Comparison of ENCODE assay signal across 17 cellular contexts in genomic region chr3:113143353-113143752, GRCh38.
DNase-seq lines count a peak whose midpoint lies in the region; ATAC-seq, FAIRE-seq and TF ChIP-seq lines count a peak whose summit lies in the region.
"Had no signal": no experiment of that assay in that cellular context is flagged by ENCODE, and none has a peak within 500 bp of the region (broad histone marks: within the 10 kb centered on the region; RNA-seq: fewer than 3 reads in every experiment).

No MANE protein-coding gene starts in this region.

- TF ChIP-seq POLR2A in HepG2 (IDR thresholded peaks at IDR 0.05; ENCODE audit: insufficient read depth in 1 of 2, low read depth in 2 of 2, low read length in 2 of 2) (no peak), right lobe of liver (IDR thresholded peaks at IDR 0.05) (no peak), esophagus muscularis mucosa (IDR thresholded peaks at IDR 0.05; ENCODE audit: low read depth) (no peak)

- BruUV-seq in HepG2 (replicated peaks; lab: Mats Ljungman, UMichigan): no TSS peak

- POLR2A ChIA-PET in HepG2 (lab: Yijun Ruan, JAX): no interaction called here
- POLR2A ChIA-PET in RWPE1 (lab: Yijun Ruan, JAX; ENCODE audit: low non-redundant PET): no interaction called here
- POLR2A ChIA-PET in WTC11 (lab: Charles Lee): interaction anchor here (1.2 kb wide), 1 partner anchor 121 kb away, joined by 3 read pairs; no protein-coding TSS in a partner anchor

- peaks cover 7% of the 10 kb centered on the region for H3K9me3 Mint-ChIP-seq in nephron
- H3K9me3 Mint-ChIP-seq in type B pancreatic cell: peaks cover 4% of the 10 kb centered on the region
- no peaks in the 10 kb centered on the region for H3K9me3 Mint-ChIP-seq in WTC11
- H3K9me3 Mint-ChIP-seq: HFFc6 had no signal

- no peak overlapping the region for H2AFZ ChIP-seq in HepG2 (ENCODE audit: low read length)

- peak overlapping the region; percentile 63 to 92 (median 74) for H3K27ac Mint-ChIP-seq in nephron
- H3K27ac Mint-ChIP-seq in type B pancreatic cell: peak overlapping the region; percentile 31
- no peak overlapping the region for H3K27ac Mint-ChIP-seq in WTC11
- H3K27ac Mint-ChIP-seq: CD4-positive, CD25-positive, alpha-beta regulatory T cell; HFFc6 had no signal

- DNase-seq in HepG2 (ENCODE audit: low spot score) (no peak), right lobe of liver (no peak), esophagus muscularis mucosa (ENCODE audit: extremely low spot score) (peak; percentile 84), type B pancreatic cell (ENCODE audit: extremely low spot score, unreplicated experiment) (no peak), RWPE1 (ENCODE audit: low spot score) (no peak), WTC11 (ENCODE audit: low spot score) (no peak)
- DNase-seq: 8988T; ACHN; CD4-positive, CD25-positive, alpha-beta regulatory T cell; DMS53; GF-D8; HCEC 1CT; HFFc6 had no signal

- no peaks in the 10 kb centered on the region for H3K9me3 ChIP-seq in HepG2 (ENCODE audit: low read length)
- no peaks in the 10 kb centered on the region for H3K9me3 ChIP-seq in right lobe of liver
- H3K9me3 ChIP-seq in esophagus muscularis mucosa: no peaks in the 10 kb centered on the region
- H3K9me3 ChIP-seq: BLaER1 treated with 17β-estradiol and CSF1 and Interleukin-3, amounts not matched to agents 10 nM and 100 nM had no signal

- in situ Hi-C loops in HepG2 (cut with HindIII; ENCODE audit: extremely low pct_ligation_motif_present, low pct_unique_long_range_greater_than_20kb): no loop called here

- H3K27me3 Mint-ChIP-seq in nephron (ENCODE audit: low read depth) (no peaks in the 10 kb centered on the region), type B pancreatic cell (no peaks in the 10 kb centered on the region), WTC11 (ENCODE audit: low read depth) (peaks cover 22% of the 10 kb centered on the region)
- H3K27me3 Mint-ChIP-seq: CD4-positive, CD25-positive, alpha-beta regulatory T cell had no signal

- CTCF ChIA-PET in HepG2 (lab: Yijun Ruan, JAX; ENCODE audit: low intra/inter-chr PET ratio, low total read pairs): no interaction called here
- CTCF ChIA-PET in RWPE1 (lab: Yijun Ruan, JAX): interaction anchor here (0.5 kb wide), 1 partner anchor 189 kb away, joined by 3 read pairs; no protein-coding TSS in a partner anchor
- CTCF ChIA-PET in WTC11 (lab: Charles Lee): interaction anchor here (1.2 kb wide), 1 partner anchor 145 kb away, joined by 4 read pairs; no protein-coding TSS in a partner anchor

- H3K36me3 ChIP-seq in HepG2 (replicated peaks in 1 of 2; ENCODE audit: control insufficient read depth in 1 of 2, insufficient read depth in 2 of 2, low read length in 2 of 2): no peaks in the 10 kb centered on the region
- no peaks in the 10 kb centered on the region for H3K36me3 ChIP-seq in right lobe of liver
- no peaks in the 10 kb centered on the region for H3K36me3 ChIP-seq in esophagus muscularis mucosa
- H3K36me3 ChIP-seq: BLaER1 treated with 17β-estradiol and CSF1 and Interleukin-3, amounts not matched to agents 10 nM and 100 nM had no signal

- TF ChIP-seq RAD21 in HepG2 (CRISPR knock-in tag; IDR thresholded peaks at IDR 0.05): no peak

- H3K4me1 ChIP-seq in HepG2 (ENCODE audit: insufficient read depth, low read length): no peaks in the 10 kb centered on the region
- no peaks in the 10 kb centered on the region for H3K4me1 ChIP-seq in right lobe of liver
- H3K4me1 ChIP-seq in esophagus muscularis mucosa: peaks cover 2 to 42% (median 38%) of the 10 kb centered on the region in 4 donors

- WGBS in HepG2 (ENCODE audit: low lambda C conversion rate): 5% methylated on average over 1 of the region's 1 CpG
- 63% methylated on average over 1 of the region's 1 CpG for WGBS in right lobe of liver (ENCODE audit: insufficient coverage, low coverage, low lambda C conversion rate, missing lambda C conversion rate)
- WGBS in esophagus muscularis mucosa: 100% methylated on average over 1 of the region's 1 CpG

- H3K4me3 ChIP-seq in HepG2 (replicated peaks in 1 of 3; ENCODE audit: insufficient read depth in 1 of 3, low read depth in 2 of 3, low read length in 3 of 3) (no peak overlapping the region), right lobe of liver (no peak overlapping the region), esophagus muscularis mucosa (no peak overlapping the region)
- H3K4me3 ChIP-seq: BLaER1 treated with 17β-estradiol and CSF1 and Interleukin-3, amounts not matched to agents 10 nM and 100 nM had no signal

- no peak for ATAC-seq in HepG2
- ATAC-seq in right lobe of liver: no peak
- no peak for ATAC-seq in GM19023 (IDR thresholded peaks at IDR 0.05; ENCODE audit: unreplicated experiment)
- ATAC-seq in WTC11: no peak

- H3K27ac ChIP-seq in HepG2 (ENCODE audit: extremely low read length, insufficient read depth, low read length): no peak overlapping the region
- H3K27ac ChIP-seq in right lobe of liver: no peak overlapping the region
- peak overlapping the region in 1 of 4 donors; percentile 6 for H3K27ac ChIP-seq in esophagus muscularis mucosa (replicated peaks in 1 of 4)
- H3K27ac ChIP-seq in RWPE1: no peak overlapping the region
- H3K27ac ChIP-seq: BLaER1 treated with 17β-estradiol and CSF1 and Interleukin-3, amounts not matched to agents 10 nM and 100 nM had no signal

- no peak overlapping the region for H3K4me2 ChIP-seq in HepG2 (ENCODE audit: low read depth, low read length)
- H3K4me2 ChIP-seq: BLaER1 treated with 17β-estradiol and CSF1 and Interleukin-3, amounts not matched to agents 10 nM and 100 nM had no signal

- FAIRE-seq in HepG2 (lab: Jason Lieb, UNC): no peak
- FAIRE-seq: HTR-8/SVneo had no signal

- intact Hi-C loops in HepG2 (cut with micrococcal nuclease; ENCODE audit: unreplicated experiment) (no loop called here), right lobe of liver (cut with DNase I) (loop anchor here in 1 of 2 donors (10.0 kb wide), 1 partner anchor 141 kb away; no protein-coding TSS in a partner anchor), esophagus muscularis mucosa (cut with DNase I) (loop anchor here (5.0 kb wide), 1 partner anchor 69 kb away; the partner anchor contains the start of gene BOC)

- TF ChIP-seq CTCF in HepG2 (CRISPR knock-in tag; IDR thresholded peaks at IDR 0.05): no peak
- no peak for TF ChIP-seq CTCF in right lobe of liver (IDR thresholded peaks at IDR 0.05)
- TF ChIP-seq CTCF in esophagus muscularis mucosa (IDR thresholded peaks at IDR 0.05): no peak
- no peak for TF ChIP-seq CTCF in nephron (IDR thresholded peaks at IDR 0.05; ENCODE audit: unreplicated experiment in 3 of 3)
- TF ChIP-seq CTCF in type B pancreatic cell (conservative IDR thresholded peaks at IDR 0.05): no peak
- TF ChIP-seq CTCF in RWPE1 (conservative IDR thresholded peaks at IDR 0.05; ENCODE audit: low read depth): no peak
- no peak for TF ChIP-seq CTCF in WTC11 (IDR thresholded peaks at IDR 0.05)

- H3K36me3 Mint-ChIP-seq in nephron (ENCODE audit: low read depth) (no peaks in the 10 kb centered on the region), type B pancreatic cell (no peaks in the 10 kb centered on the region), WTC11 (no peaks in the 10 kb centered on the region)
- H3K36me3 Mint-ChIP-seq: CD4-positive, CD25-positive, alpha-beta regulatory T cell had no signal

- H3K4me3 Mint-ChIP-seq in nephron (no peak overlapping the region), type B pancreatic cell (no peak overlapping the region), WTC11 (no peak overlapping the region)
- H3K4me3 Mint-ChIP-seq: HFFc6 had no signal

- H3K27me3 ChIP-seq in HepG2 (ENCODE audit: control insufficient read depth in 1 of 2, insufficient read depth in 2 of 2, low read length in 2 of 2) (no peaks in the 10 kb centered on the region), right lobe of liver (no peaks in the 10 kb centered on the region), esophagus muscularis mucosa (no peaks in the 10 kb centered on the region)
- H3K27me3 ChIP-seq: BLaER1 treated with 17β-estradiol and CSF1 and Interleukin-3, amounts not matched to agents 10 nM and 100 nM had no signal

- no peaks in the 10 kb centered on the region for H4K20me1 ChIP-seq in HepG2 (ENCODE audit: insufficient read depth, low read length)
- H4K20me1 ChIP-seq: BLaER1 treated with 17β-estradiol and CSF1 and Interleukin-3, amounts not matched to agents 10 nM and 100 nM had no signal

- H3K79me2 ChIP-seq in HepG2 (ENCODE audit: insufficient read depth, low read length): no peaks in the 10 kb centered on the region

- TF ChIP-seq EP300 in HepG2 (IDR thresholded peaks at IDR 0.05; ENCODE audit: low read depth in 2 of 2, low read length in 2 of 2) (no peak), HepG2 (CRISPR knock-in tag; IDR thresholded peaks at IDR 0.05; ENCODE audit: borderline replicate concordance) (no peak), esophagus muscularis mucosa (IDR thresholded peaks at IDR 0.05) (no peak)

- no peak overlapping the region for H3K9ac ChIP-seq in HepG2 (ENCODE audit: insufficient read depth, low read depth, low read length)
- H3K9ac ChIP-seq: BLaER1 treated with 17β-estradiol and CSF1 and Interleukin-3, amounts not matched to agents 10 nM and 100 nM had no signal

- peaks cover 53% of the 10 kb centered on the region for H3K4me1 Mint-ChIP-seq in nephron
- peaks cover 53% of the 10 kb centered on the region for H3K4me1 Mint-ChIP-seq in type B pancreatic cell (ENCODE audit: unreplicated experiment)
- H3K4me1 Mint-ChIP-seq in WTC11: peaks cover 28% of the 10 kb centered on the region
- H3K4me1 Mint-ChIP-seq: CD4-positive, CD25-positive, alpha-beta regulatory T cell had no signal

TF ChIP-seq in HepG2, 621 proteins besides CTCF, POLR2A, EP300 and RAD21 (continues in another document):
- TF ChIP-seq MAFK (conservative IDR thresholded peaks at IDR 0.05 in 1 of 2, IDR thresholded peaks at IDR 0.05 in 1 of 2; ENCODE audit: low read length in 2 of 2): peak; percentile 18 to 35; a peak in 1 of 4 replicates
- TF ChIP-seq SRSF4 (IDR thresholded peaks at IDR 0.05; ENCODE audit: low read depth, low read length, poor library complexity, severe bottlenecking): no peak

TF ChIP-seq in WTC11, 78 proteins besides CTCF, POLR2A, EP300 and RAD21 (continues in another document):
- TF ChIP-seq USF1 (CRISPR knock-in tag; IDR thresholded peaks at IDR 0.05): no peak
- no peak for TF ChIP-seq NFATC4 (CRISPR knock-in tag; IDR thresholded peaks at IDR 0.05)
- TF ChIP-seq GTF2I (CRISPR knock-in tag; conservative IDR thresholded peaks at IDR 0.05): no peak
